In the genomic region with DNA sequence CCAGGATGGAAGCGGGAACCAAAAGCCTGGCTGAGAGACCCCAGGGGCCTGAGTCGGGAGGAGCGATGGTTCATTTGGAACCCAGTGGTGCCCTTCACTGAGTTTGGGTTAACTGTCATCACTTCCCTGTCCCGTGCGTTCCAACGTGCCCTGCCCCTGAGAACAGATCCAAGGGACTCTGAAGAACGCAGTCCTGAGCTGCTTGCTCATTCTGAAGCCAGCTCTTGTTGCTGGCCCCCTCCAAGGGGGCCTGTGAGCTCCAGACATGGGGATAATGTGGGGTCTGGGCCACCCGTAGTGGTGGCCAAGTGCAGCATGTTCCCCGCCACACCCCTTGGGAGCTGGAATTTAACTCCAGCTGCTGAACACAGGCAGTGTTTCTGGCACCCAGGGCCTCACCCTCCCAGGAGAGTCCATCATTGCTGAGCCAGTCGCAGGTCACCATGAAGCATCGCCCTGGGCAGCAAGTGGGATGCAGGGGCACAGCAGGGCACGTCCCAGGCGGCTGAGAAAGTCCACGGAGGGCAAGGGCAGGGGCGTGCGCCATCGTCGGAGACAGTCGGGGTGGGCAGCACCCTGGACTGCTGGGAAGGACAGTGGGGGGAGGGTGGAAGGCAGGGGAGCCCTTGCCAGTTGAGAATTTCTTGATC, we compare ENCODE assay signal across 25 cellular contexts.
"Had no signal": no experiment of that assay in that cellular context is flagged by ENCODE, and none has a peak within 500 bp of the region (broad histone marks: within the 10 kb centered on the region; RNA-seq: fewer than 3 reads in every experiment).

No MANE protein-coding gene starts in this region.

- H3K4me1 ChIP-seq: breast epithelium, esophagus muscularis mucosa, gastrocnemius medialis, transverse colon, vagina had no signal

- H3K9me3 ChIP-seq: breast epithelium, esophagus muscularis mucosa, gastrocnemius medialis, transverse colon, vagina had no signal

- H3K27me3 ChIP-seq: breast epithelium, dorsolateral prefrontal cortex, esophagus muscularis mucosa, gastrocnemius medialis, transverse colon, vagina had no signal

- H3K27me3 Mint-ChIP-seq: activated CD4-positive, alpha-beta T cell treated with anti-CD3 and anti-CD28 coated beads, Interleukin-2, amount 10 ng/mL, durations not matched to agents 7 days and 5 days; activated CD8-positive, alpha-beta memory T cell treated with anti-CD3 and anti-CD28 coated beads, Interleukin-2, amount 10 ng/mL, durations not matched to agents 7 days and 5 days; activated CD8-positive, alpha-beta T cell treated with anti-CD3 and anti-CD28 coated beads for 36 hours; activated naive CD8-positive, alpha-beta T cell treated with anti-CD3 and anti-CD28 coated beads, Interleukin-2, amount 10 ng/mL, durations not matched to agents 7 days and 5 days; activated T-helper 17 cell treated with anti-CD3 and anti-CD28 coated beads, Interleukin-2, amount 50 U/mL, for 72 hours; central memory CD8-positive, alpha-beta T cell; effector memory CD8-positive, alpha-beta T cell; naive B cell; stimulated activated naive CD8-positive, alpha-beta T cell treated with anti-CD3 and anti-CD28 coated beads, Interleukin-15, Interleukin-2, amounts not matched to agents 100 ng/mL and 50 ng/mL, for 24 hours had no signal

- DNase-seq: activated CD4-positive, alpha-beta T cell treated with anti-CD3 and anti-CD28 coated beads, Interleukin-2, amount 10 ng/mL, durations not matched to agents 7 days and 5 days; activated CD8-positive, alpha-beta memory T cell treated with anti-CD3 and anti-CD28 coated beads, Interleukin-2, amount 10 ng/mL, durations not matched to agents 7 days and 5 days; activated CD8-positive, alpha-beta T cell treated with anti-CD3 and anti-CD28 coated beads for 36 hours; activated naive CD4-positive, alpha-beta T cell treated with Interleukin-2 at 50 U/mL for 16 hours; activated naive CD8-positive, alpha-beta T cell treated with anti-CD3 and anti-CD28 coated beads, Interleukin-2, amount 10 ng/mL, durations not matched to agents 7 days and 5 days; amniotic stem cell; effector memory CD8-positive, alpha-beta T cell; gastrocnemius medialis; hippocampal formation; mesenchymal stem cell; naive B cell; stimulated activated CD4-positive, alpha-beta T cell treated with anti-CD3 and anti-CD28 coated beads, Interleukin-4, amount 100 ng/mL, for 4 hours; WERI-Rb-1 had no signal

- H3K4me1 Mint-ChIP-seq: activated CD4-positive, alpha-beta T cell treated with anti-CD3 and anti-CD28 coated beads, Interleukin-2, amount 10 ng/mL, durations not matched to agents 7 days and 5 days; activated T-helper 17 cell treated with anti-CD3 and anti-CD28 coated beads, Interleukin-2, amount 50 U/mL, for 72 hours; central memory CD8-positive, alpha-beta T cell; naive B cell had no signal

- H3K36me3 ChIP-seq: breast epithelium, gastrocnemius medialis, transverse colon, vagina, WERI-Rb-1 had no signal

- H3K27ac Mint-ChIP-seq: activated CD4-positive, alpha-beta T cell treated with anti-CD3 and anti-CD28 coated beads, Interleukin-2, amount 10 ng/mL, durations not matched to agents 7 days and 5 days; activated CD8-positive, alpha-beta memory T cell treated with anti-CD3 and anti-CD28 coated beads, Interleukin-2, amount 10 ng/mL, durations not matched to agents 7 days and 5 days; activated CD8-positive, alpha-beta T cell treated with anti-CD3 and anti-CD28 coated beads for 36 hours; activated naive CD8-positive, alpha-beta T cell treated with anti-CD3 and anti-CD28 coated beads, Interleukin-2, amount 10 ng/mL, durations not matched to agents 7 days and 5 days; activated T-helper 17 cell treated with anti-CD3 and anti-CD28 coated beads, Interleukin-2, amount 50 U/mL, for 72 hours; effector memory CD8-positive, alpha-beta T cell; progenitor cell of endocrine pancreas; stimulated activated naive CD8-positive, alpha-beta T cell treated with anti-CD3 and anti-CD28 coated beads, Interleukin-15, Interleukin-2, amounts not matched to agents 100 ng/mL and 50 ng/mL, for 24 hours; T-helper 2 cell treated with Interferon-gamma antibody and Interleukin-4, amounts not matched to agents 5 μg/mL and 100 μg/mL, for 36 hours had no signal

- FAIRE-seq: colon, endothelial cell of umbilical vein had no signal

- H3K4me3 ChIP-seq: breast epithelium, dorsolateral prefrontal cortex, esophagus muscularis mucosa, gastrocnemius medialis, transverse colon, vagina had no signal

- H3K27ac ChIP-seq: breast epithelium, dorsolateral prefrontal cortex, esophagus muscularis mucosa, gastrocnemius medialis, transverse colon, vagina, WERI-Rb-1 had no signal

- ATAC-seq: activated CD8-positive, alpha-beta memory T cell treated with anti-CD3 and anti-CD28 coated beads, Interleukin-2, amount 10 ng/mL, durations not matched to agents 7 days and 5 days; activated CD8-positive, alpha-beta T cell treated with anti-CD3 and anti-CD28 coated beads for 36 hours; activated T-helper 17 cell treated with anti-CD3 and anti-CD28 coated beads, Interleukin-2, amount 50 U/mL, for 72 hours; effector memory CD8-positive, alpha-beta T cell; gastrocnemius medialis had no signal

- H3K4me3 Mint-ChIP-seq: activated CD4-positive, alpha-beta T cell treated with anti-CD3 and anti-CD28 coated beads, Interleukin-2, amount 10 ng/mL, durations not matched to agents 7 days and 5 days; activated CD8-positive, alpha-beta memory T cell treated with anti-CD3 and anti-CD28 coated beads, Interleukin-2, amount 10 ng/mL, durations not matched to agents 7 days and 5 days; activated CD8-positive, alpha-beta T cell treated with anti-CD3 and anti-CD28 coated beads for 36 hours; activated naive CD8-positive, alpha-beta T cell treated with anti-CD3 and anti-CD28 coated beads, Interleukin-2, amount 10 ng/mL, durations not matched to agents 7 days and 5 days; activated T-helper 17 cell treated with anti-CD3 and anti-CD28 coated beads, Interleukin-2, amount 50 U/mL, for 72 hours; central memory CD8-positive, alpha-beta T cell; effector memory CD8-positive, alpha-beta T cell; naive B cell; stimulated activated naive CD8-positive, alpha-beta T cell treated with anti-CD3 and anti-CD28 coated beads, Interleukin-15, Interleukin-2, amounts not matched to agents 100 ng/mL and 50 ng/mL, for 24 hours; T-helper 2 cell treated with Interferon-gamma antibody and Interleukin-4, amounts not matched to agents 5 μg/mL and 100 μg/mL, for 36 hours had no signal

- H3K9me3 Mint-ChIP-seq: activated CD4-positive, alpha-beta T cell treated with anti-CD3 and anti-CD28 coated beads, Interleukin-2, amount 10 ng/mL, durations not matched to agents 7 days and 5 days; activated CD8-positive, alpha-beta T cell treated with anti-CD3 and anti-CD28 coated beads for 36 hours; activated naive CD8-positive, alpha-beta T cell treated with anti-CD3 and anti-CD28 coated beads, Interleukin-2, amount 10 ng/mL, durations not matched to agents 7 days and 5 days; activated T-helper 17 cell treated with anti-CD3 and anti-CD28 coated beads, Interleukin-2, amount 50 U/mL, for 72 hours; central memory CD8-positive, alpha-beta T cell; effector memory CD8-positive, alpha-beta T cell; naive B cell; stimulated activated naive CD8-positive, alpha-beta T cell treated with anti-CD3 and anti-CD28 coated beads, Interleukin-15, Interleukin-2, amounts not matched to agents 100 ng/mL and 50 ng/mL, for 24 hours; T-helper 2 cell treated with Interferon-gamma antibody and Interleukin-4, amounts not matched to agents 5 μg/mL and 100 μg/mL, for 36 hours had no signal
